ENCODE assay signal across 21 cellular contexts in genomic region chr3:142941373-142942123, GRCh38. TPM values are rescaled to one million over a fixed set of nuclear protein-coding genes. Genes with fewer than 3 reads are reported as not detected.
A peak's percentile ranks its signal among the peaks of the same experiment; 100 is the strongest.
DNase-seq lines count a peak whose midpoint lies in the region; FAIRE-seq and TF ChIP-seq lines count a peak whose summit lies in the region.
"Had no signal": no experiment of that assay in that cellular context is flagged by ENCODE, and none has a peak within 500 bp of the region (broad histone marks: within the 10 kb centered on the region; RNA-seq: fewer than 3 reads in every experiment).

No MANE protein-coding gene starts in this region.

- no peak for TF ChIP-seq EP300 in esophagus muscularis mucosa (IDR thresholded peaks at IDR 0.05)

- DNase-seq in D721Med (ENCODE audit: insufficient read length, low spot score): no peak
- no peak for DNase-seq in MM.1S
- peak; percentile 26 for DNase-seq in esophagus muscularis mucosa (ENCODE audit: extremely low spot score)
- no peak for DNase-seq in GM10266 (ENCODE audit: extremely low spot score)
- no peak for DNase-seq in esophagus squamous epithelium (lab: John Stamatoyannopoulos, UW)
- DNase-seq in thyroid gland: no peak
- DNase-seq: AML-193; Caco-2; CD4-positive, alpha-beta T cell; DMS153; DMS79; GDM1; GOT3; H7; HFFc6; IMR-90; KBM-7 had no signal

- no peaks in the 10 kb centered on the region for H3K9me3 ChIP-seq in MM.1S (replicated peaks; ENCODE audit: insufficient read depth, low read length)
- H3K9me3 ChIP-seq in esophagus muscularis mucosa: no peaks in the 10 kb centered on the region
- H3K9me3 ChIP-seq in liver (ENCODE audit: control insufficient read depth in 4 of 4, low read length in 3 of 4): no peaks in the 10 kb centered on the region
- H3K9me3 ChIP-seq in esophagus squamous epithelium: no peaks in the 10 kb centered on the region
- no peaks in the 10 kb centered on the region for H3K9me3 ChIP-seq in thyroid gland
- H3K9me3 ChIP-seq: A549, Caco-2 had no signal

- 87% methylated on average over 8 of the region's 8 CpGs for WGBS in esophagus muscularis mucosa
- 33% methylated on average over 8 of the region's 8 CpGs for WGBS in liver
- WGBS in esophagus squamous epithelium, 2 donors: 81 to 86% methylated on average over 8 of the region's 8 CpGs
- WGBS in thyroid gland, 2 donors: 71 to 78% methylated on average over 8 of the region's 8 CpGs

- no peak overlapping the region for H3K27ac ChIP-seq in MM.1S (ENCODE audit: low read length)
- H3K27ac ChIP-seq in esophagus muscularis mucosa (replicated peaks in 1 of 4): no peak overlapping the region
- H3K27ac ChIP-seq in liver (ENCODE audit: low read depth in 1 of 2, low read length in 2 of 2): peak overlapping the region; percentile 37 to 73
- no peak overlapping the region for H3K27ac ChIP-seq in esophagus squamous epithelium
- H3K27ac ChIP-seq in thyroid gland: no peak overlapping the region
- H3K27ac ChIP-seq: A549, C4-2B had no signal

- peak; percentile 6 for FAIRE-seq in D721Med (lab: Jason Lieb, UNC)
- FAIRE-seq: A549 had no signal

- H3K27me3 ChIP-seq in MM.1S (replicated peaks; ENCODE audit: insufficient read depth, low read length): no peaks in the 10 kb centered on the region
- H3K27me3 ChIP-seq in esophagus muscularis mucosa: peaks cover 0 to 10% (median 0%) of the 10 kb centered on the region in 4 donors
- H3K27me3 ChIP-seq in liver (ENCODE audit: control insufficient read depth in 4 of 4, insufficient read depth in 4 of 4, low read length in 3 of 4): no peaks in the 10 kb centered on the region
- H3K27me3 ChIP-seq in esophagus squamous epithelium: peaks cover 0 to 18% (median 0%) of the 10 kb centered on the region in 4 donors
- no peaks in the 10 kb centered on the region for H3K27me3 ChIP-seq in thyroid gland

- no peak overlapping the region for H3K9ac ChIP-seq in MM.1S (ENCODE audit: low read length)
- peak overlapping the region in 1 of 2 donors; percentile 8 for H3K9ac ChIP-seq in liver (ENCODE audit: low read depth in 1 of 2, low read length in 2 of 2)

- TF ChIP-seq CTCF in D721Med (IDR thresholded peaks at IDR 0.05; ENCODE audit: insufficient read depth, missing control alignments) (no peak), MM.1S (IDR thresholded peaks at IDR 0.05; ENCODE audit: low read length) (no peak), esophagus muscularis mucosa (IDR thresholded peaks at IDR 0.05) (no peak), liver (IDR thresholded peaks at IDR 0.05; ENCODE audit: low read depth, low read length, missing input control) (no peak), GM10266 (IDR thresholded peaks at IDR 0.05; ENCODE audit: control insufficient read depth, insufficient read depth, low read depth, missing control alignments) (no peak), esophagus squamous epithelium (IDR thresholded peaks at IDR 0.05) (no peak), thyroid gland (IDR thresholded peaks at IDR 0.05) (no peak)

- peaks cover 26% of the 10 kb centered on the region for H3K4me1 ChIP-seq in MM.1S (ENCODE audit: low read length)
- no peaks in the 10 kb centered on the region for H3K4me1 ChIP-seq in esophagus muscularis mucosa
- peaks cover 12 to 58% (median 50%) of the 10 kb centered on the region in 4 donors for H3K4me1 ChIP-seq in liver (ENCODE audit: control insufficient read depth in 4 of 4, insufficient read depth in 4 of 4, low read length in 3 of 4)
- no peaks in the 10 kb centered on the region for H3K4me1 ChIP-seq in esophagus squamous epithelium
- no peaks in the 10 kb centered on the region for H3K4me1 ChIP-seq in thyroid gland
- H3K4me1 ChIP-seq: A549 had no signal

- H3F3A ChIP-seq in MM.1S (ENCODE audit: insufficient read depth, low read length): peaks cover 6% of the 10 kb centered on the region; the same call in 1 of the 2 replicates

- TF ChIP-seq RAD21 in liver (IDR thresholded peaks at IDR 0.05): peak; percentile 45 to 58

- no peaks in the 10 kb centered on the region for H4K20me1 ChIP-seq in MM.1S (ENCODE audit: insufficient read depth, low read length)

- intact Hi-C loops in esophagus muscularis mucosa (cut with DNase I) (no loop called here), esophagus squamous epithelium (cut with DNase I) (no loop called here), thyroid gland (cut with DNase I) (no loop called here)

- H3K79me2 ChIP-seq in MM.1S (ENCODE audit: low read length): no peaks in the 10 kb centered on the region

- H3K9me2 ChIP-seq in MM.1S (replicated peaks; ENCODE audit: insufficient read depth, low read length): no peaks in the 10 kb centered on the region

- no peak overlapping the region; the same call in 1 of the 2 replicates for H3K4me2 ChIP-seq in MM.1S (ENCODE audit: low read depth, low read length)
- H3K4me2 ChIP-seq: A549 had no signal

- no peak for TF ChIP-seq POLR2A in esophagus muscularis mucosa (IDR thresholded peaks at IDR 0.05; ENCODE audit: low read depth)
- TF ChIP-seq POLR2A in esophagus squamous epithelium (IDR thresholded peaks at IDR 0.05): no peak
- no peak for TF ChIP-seq POLR2A in thyroid gland (IDR thresholded peaks at IDR 0.05)

- H3K4me3 ChIP-seq in MM.1S (ENCODE audit: low read length): no peak overlapping the region; the same call in 1 of the 2 replicates
- no peak overlapping the region for H3K4me3 ChIP-seq in esophagus muscularis mucosa
- H3K4me3 ChIP-seq in liver (ENCODE audit: low read depth in 1 of 3, low read length in 3 of 3): peak overlapping the region in 1 of 3 donors; percentile 2
- H3K4me3 ChIP-seq in esophagus squamous epithelium: no peak overlapping the region
- H3K4me3 ChIP-seq in thyroid gland (replicated peaks in 1 of 3): no peak overlapping the region
- H3K4me3 ChIP-seq: A549 had no signal

- no peaks in the 10 kb centered on the region for H3K36me3 ChIP-seq in MM.1S (replicated peaks; ENCODE audit: insufficient read depth, low read length)
- H3K36me3 ChIP-seq in esophagus muscularis mucosa: no peaks in the 10 kb centered on the region
- no peaks in the 10 kb centered on the region for H3K36me3 ChIP-seq in liver (ENCODE audit: control insufficient read depth in 4 of 4, insufficient read depth in 3 of 4, low read depth in 1 of 4, low read length in 3 of 4)
- no peaks in the 10 kb centered on the region for H3K36me3 ChIP-seq in esophagus squamous epithelium
- H3K36me3 ChIP-seq in thyroid gland: no peaks in the 10 kb centered on the region

- peak overlapping the region; percentile 45; the same call in 1 of the 2 replicates for H2AFZ ChIP-seq in MM.1S (ENCODE audit: low read length)

TF ChIP-seq in liver, 16 proteins besides CTCF, POLR2A, EP300 and RAD21 (continues in another document):
- TF ChIP-seq HNF4A (conservative IDR thresholded peaks at IDR 0.05) (peak; percentile 99 to 100), SP1 (IDR thresholded peaks at IDR 0.05) (peak; percentile 98), ZBTB33 (IDR thresholded peaks at IDR 0.05) (peak; percentile 85), FOXA1 (IDR thresholded peaks at IDR 0.05) (peak; percentile 51), TAF1 (conservative IDR thresholded peaks at IDR 0.05) (peak; percentile 85)

RNA-seq across cellular contexts. Expression of gene PAQR9, which starts 21.9 kb away (rescaled TPM):
- total RNA-seq in esophagus muscularis mucosa (not detected), liver (10 to 100 TPM; 15.4 to 24.3 TPM), esophagus squamous epithelium (not detected), thyroid gland (not detected)
- 1 to 10 TPM; 3.6 to 9.8 TPM for polyA plus RNA-seq in liver
- total RNA-seq: Caco-2; CD4-positive, alpha-beta T cell; IMR-90 had no signal
- polyA plus RNA-seq: BJ had no signal

RNA-seq across cellular contexts. Expression of gene PCOLCE2, which starts 52.7 kb away (rescaled TPM):
- total RNA-seq in esophagus muscularis mucosa (10 to 100 TPM; 48.2 to 76.0 (median 54.6) TPM), liver (10 to 100 TPM; 16.1 to 17.2 TPM), esophagus squamous epithelium (10 to 100 TPM in 2 of 4 donors, 1 to 10 TPM in 1, under 1 TPM in 1; 0.38 to 19.1 (median 6.4) TPM), thyroid gland (10 to 100 TPM in 2 of 4 donors, 1 to 10 TPM in 2; 3.1 to 37.8 (median 14.5) TPM)
- 10 to 100 TPM in 1 of 2 donors, 1 to 10 TPM in 1; 9.1 to 10.4 TPM for polyA plus RNA-seq in liver
- total RNA-seq: CD4-positive, alpha-beta T cell had no signal

RNA-seq across cellular contexts. Expression of gene U2SURP, which starts 59.8 kb away (rescaled TPM):
- 10 to 100 TPM; 35.7 to 58.6 (median 45.2) TPM for total RNA-seq in esophagus muscularis mucosa
- total RNA-seq in liver: 10 to 100 TPM; 33.4 to 41.2 TPM
- 10 to 100 TPM in 1 of 2 donors, 1 to 10 TPM in 1; 8.3 to 27.2 TPM for polyA plus RNA-seq in liver
- total RNA-seq in esophagus squamous epithelium: 10 to 100 TPM; 25.4 to 70.8 (median 51.0) TPM
- total RNA-seq in thyroid gland: 100 to 1,000 TPM in 2 of 4 donors, 10 to 100 TPM in 2; 87.8 to 144 (median 102) TPM

Comparison
In these comparisons a context has a peak if more than half of its experiments do, and no peak if none do; other contexts are left out.
1. H3K27ac ChIP-seq: peak in liver (2 of 2); none in MM.1S (single experiment), esophagus muscularis mucosa (0 of 4), esophagus squamous epithelium (0 of 4) and thyroid gland (0 of 3).
2. RNA of gene PAQR9, which starts 21.9 kb away (total RNA-seq): 15.4 to 24.3 TPM in liver; not detected in esophagus muscularis mucosa, not detected in esophagus squamous epithelium and not detected in thyroid gland; every median in the first group is over 10 times any median in the second.